ENCODE assay signal across 1 cellular context in the genomic region with DNA sequence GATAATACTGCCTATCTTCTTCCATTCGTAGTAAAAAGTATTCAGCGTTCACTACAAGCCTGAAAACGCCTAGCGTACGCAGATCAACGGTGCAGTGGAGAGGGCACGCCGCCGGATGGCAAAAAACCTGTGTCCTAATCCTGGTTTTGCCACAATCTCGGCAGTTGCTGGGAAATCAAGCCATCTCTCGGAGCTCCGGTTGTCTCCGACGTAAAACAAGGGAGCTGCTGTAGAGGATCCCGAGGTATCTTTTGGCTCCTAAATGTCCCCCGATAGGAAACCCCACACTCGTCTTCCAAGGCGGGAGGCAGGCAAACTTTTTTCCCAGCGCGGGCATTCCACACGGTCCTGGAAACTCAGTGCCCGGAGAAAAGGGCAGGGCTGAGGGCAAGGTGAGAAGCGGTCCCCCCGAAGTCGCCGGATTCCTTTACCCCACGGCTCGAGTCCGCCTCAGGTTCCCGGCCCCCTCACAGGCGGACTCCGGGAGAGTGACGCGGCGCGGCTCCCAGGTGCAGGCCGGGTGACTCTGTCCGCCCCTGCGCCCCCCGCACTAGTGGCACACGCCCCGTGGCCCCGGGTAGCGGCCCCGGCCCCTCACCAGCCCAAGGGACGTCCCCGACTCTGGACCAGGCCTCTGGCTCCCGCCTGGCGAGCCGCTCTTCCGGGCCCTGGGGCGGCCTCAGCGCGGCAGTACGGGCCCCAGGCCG.
TF ChIP-seq lines count a peak whose summit lies in the region.

No MANE protein-coding gene starts in this region.

TF ChIP-seq in HepG2, 621 proteins besides CTCF, POLR2A, EP300 and RAD21 (continued from another document and continues in another):
- TF ChIP-seq IKZF4 (CRISPR knock-in tag; IDR thresholded peaks at IDR 0.05; ENCODE audit: borderline replicate concordance, low read depth, not compliant biosample characterization): no peak
- TF ChIP-seq, protein P1, sequence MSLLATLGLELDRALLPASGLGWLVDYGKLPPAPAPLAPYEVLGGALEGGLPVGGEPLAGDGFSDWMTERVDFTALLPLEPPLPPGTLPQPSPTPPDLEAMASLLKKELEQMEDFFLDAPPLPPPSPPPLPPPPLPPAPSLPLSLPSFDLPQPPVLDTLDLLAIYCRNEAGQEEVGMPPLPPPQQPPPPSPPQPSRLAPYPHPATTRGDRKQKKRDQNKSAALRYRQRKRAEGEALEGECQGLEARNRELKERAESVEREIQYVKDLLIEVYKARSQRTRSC (CRISPR knock-in tag; IDR thresholded peaks at IDR 0.05; ENCODE audit: low read depth): no peak
- 0 out of 2 replicates have a peak, but pooled peaks have one; percentile 26 for TF ChIP-seq ZNF431 (CRISPR knock-in tag; IDR thresholded peaks at IDR 0.05; ENCODE audit: borderline replicate concordance, low read depth)
- TF ChIP-seq GABPB1 (CRISPR knock-in tag; IDR thresholded peaks at IDR 0.05): no peak
- no peak for TF ChIP-seq PLRG1 (conservative IDR thresholded peaks at IDR 0.05)
- TF ChIP-seq ZNF710 (CRISPR knock-in tag; IDR thresholded peaks at IDR 0.05; ENCODE audit: borderline replicate concordance): no peak
- TF ChIP-seq MTA1 (CRISPR knock-in tag; IDR thresholded peaks at IDR 0.05; ENCODE audit: borderline replicate concordance): no peak
- TF ChIP-seq ZNF839 (CRISPR knock-in tag; IDR thresholded peaks at IDR 0.05; ENCODE audit: borderline replicate concordance): no peak
- TF ChIP-seq AFF4 (CRISPR knock-in tag; IDR thresholded peaks at IDR 0.05): no peak
- TF ChIP-seq HNF4G (IDR thresholded peaks at IDR 0.05; ENCODE audit: borderline replicate concordance, low read depth, low read length): no peak
- no peak for TF ChIP-seq HNF4G (CRISPR knock-in tag; IDR thresholded peaks at IDR 0.05; ENCODE audit: borderline replicate concordance, low read depth)
- no peak for TF ChIP-seq NFE2 (CRISPR knock-in tag; IDR thresholded peaks at IDR 0.05)
- TF ChIP-seq FOXA3 (CRISPR knock-in tag; IDR thresholded peaks at IDR 0.05): 0 out of 2 replicates have a peak, but pooled peaks have one; percentile 2
- no peak for TF ChIP-seq ZNF3 (CRISPR knock-in tag; IDR thresholded peaks at IDR 0.05)
- TF ChIP-seq SATB2 (CRISPR knock-in tag; IDR thresholded peaks at IDR 0.05): no peak
- no peak for TF ChIP-seq GPBP1L1 (CRISPR knock-in tag; IDR thresholded peaks at IDR 0.05)
- peak; percentile 79 for TF ChIP-seq HES4 (CRISPR knock-in tag; IDR thresholded peaks at IDR 0.05; ENCODE audit: borderline replicate concordance)
- TF ChIP-seq SPEN (CRISPR knock-in tag; IDR thresholded peaks at IDR 0.05; ENCODE audit: low read depth): no peak
- TF ChIP-seq SIN3A (IDR thresholded peaks at IDR 0.05; ENCODE audit: borderline replicate concordance, low read depth, low read length): no peak
- TF ChIP-seq ZMYM2 (CRISPR knock-in tag; IDR thresholded peaks at IDR 0.05): no peak
- no peak for TF ChIP-seq REL (CRISPR knock-in tag; conservative IDR thresholded peaks at IDR 0.05)
- no peak for TF ChIP-seq KAT2B (IDR thresholded peaks at IDR 0.05; ENCODE audit: borderline replicate concordance, low read depth, low read length)
- no peak for TF ChIP-seq ZNF772 (CRISPR knock-in tag; IDR thresholded peaks at IDR 0.05)
- TF ChIP-seq DMTF1 (CRISPR knock-in tag; IDR thresholded peaks at IDR 0.05): no peak
- no peak for TF ChIP-seq NFE2L2 (IDR thresholded peaks at IDR 0.05; ENCODE audit: low read length)
- TF ChIP-seq ARHGAP35 (CRISPR knock-in tag; IDR thresholded peaks at IDR 0.05; ENCODE audit: borderline replicate concordance): no peak
- TF ChIP-seq, protein P2, sequence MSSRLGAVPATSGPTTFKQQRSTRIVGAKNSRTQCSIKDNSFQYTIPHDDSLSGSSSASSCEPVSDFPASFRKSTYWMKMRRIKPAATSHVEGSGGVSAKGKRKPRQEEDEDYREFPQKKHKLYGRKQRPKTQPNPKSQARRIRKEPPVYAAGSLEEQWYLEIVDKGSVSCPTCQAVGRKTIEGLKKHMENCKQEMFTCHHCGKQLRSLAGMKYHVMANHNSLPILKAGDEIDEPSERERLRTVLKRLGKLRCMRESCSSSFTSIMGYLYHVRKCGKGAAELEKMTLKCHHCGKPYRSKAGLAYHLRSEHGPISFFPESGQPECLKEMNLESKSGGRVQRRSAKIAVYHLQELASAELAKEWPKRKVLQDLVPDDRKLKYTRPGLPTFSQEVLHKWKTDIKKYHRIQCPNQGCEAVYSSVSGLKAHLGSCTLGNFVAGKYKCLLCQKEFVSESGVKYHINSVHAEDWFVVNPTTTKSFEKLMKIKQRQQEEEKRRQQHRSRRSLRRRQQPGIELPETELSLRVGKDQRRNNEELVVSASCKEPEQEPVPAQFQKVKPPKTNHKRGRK (CRISPR knock-in tag; IDR thresholded peaks at IDR 0.05): no peak
- no peak for TF ChIP-seq KLF15 (CRISPR knock-in tag; IDR thresholded peaks at IDR 0.05; ENCODE audit: borderline replicate concordance)
- 0 out of 2 replicates have a peak, but pooled peaks have one; percentile 14 for TF ChIP-seq ZFP82 (CRISPR knock-in tag; IDR thresholded peaks at IDR 0.05; ENCODE audit: borderline replicate concordance)
- TF ChIP-seq CCAR2 (optimal IDR thresholded peaks at IDR 0.05; ENCODE audit: low read depth, low read length): no peak
- peak; percentile 7; the same call in 1 of the 2 replicates for TF ChIP-seq ARID2 (CRISPR knock-in tag; IDR thresholded peaks at IDR 0.05; ENCODE audit: borderline replicate concordance)
- no peak for TF ChIP-seq CENPBD1 (CRISPR knock-in tag; IDR thresholded peaks at IDR 0.05; ENCODE audit: borderline replicate concordance, low read depth)
- no peak for TF ChIP-seq FOXM1 (CRISPR knock-in tag; IDR thresholded peaks at IDR 0.05)
- peak; percentile 24; the same call in 1 of the 2 replicates for TF ChIP-seq SNAI1 (CRISPR knock-in tag; IDR thresholded peaks at IDR 0.05; ENCODE audit: borderline replicate concordance)
- no peak for TF ChIP-seq ZBTB21 (CRISPR knock-in tag; IDR thresholded peaks at IDR 0.05)
- TF ChIP-seq, protein P3, sequence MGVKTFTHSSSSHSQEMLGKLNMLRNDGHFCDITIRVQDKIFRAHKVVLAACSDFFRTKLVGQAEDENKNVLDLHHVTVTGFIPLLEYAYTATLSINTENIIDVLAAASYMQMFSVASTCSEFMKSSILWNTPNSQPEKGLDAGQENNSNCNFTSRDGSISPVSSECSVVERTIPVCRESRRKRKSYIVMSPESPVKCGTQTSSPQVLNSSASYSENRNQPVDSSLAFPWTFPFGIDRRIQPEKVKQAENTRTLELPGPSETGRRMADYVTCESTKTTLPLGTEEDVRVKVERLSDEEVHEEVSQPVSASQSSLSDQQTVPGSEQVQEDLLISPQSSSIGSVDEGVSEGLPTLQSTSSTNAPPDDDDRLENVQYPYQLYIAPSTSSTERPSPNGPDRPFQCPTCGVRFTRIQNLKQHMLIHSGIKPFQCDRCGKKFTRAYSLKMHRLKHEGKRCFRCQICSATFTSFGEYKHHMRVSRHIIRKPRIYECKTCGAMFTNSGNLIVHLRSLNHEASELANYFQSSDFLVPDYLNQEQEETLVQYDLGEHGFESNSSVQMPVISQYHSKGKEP (CRISPR knock-in tag; IDR thresholded peaks at IDR 0.05): no peak
- TF ChIP-seq, protein P4, sequence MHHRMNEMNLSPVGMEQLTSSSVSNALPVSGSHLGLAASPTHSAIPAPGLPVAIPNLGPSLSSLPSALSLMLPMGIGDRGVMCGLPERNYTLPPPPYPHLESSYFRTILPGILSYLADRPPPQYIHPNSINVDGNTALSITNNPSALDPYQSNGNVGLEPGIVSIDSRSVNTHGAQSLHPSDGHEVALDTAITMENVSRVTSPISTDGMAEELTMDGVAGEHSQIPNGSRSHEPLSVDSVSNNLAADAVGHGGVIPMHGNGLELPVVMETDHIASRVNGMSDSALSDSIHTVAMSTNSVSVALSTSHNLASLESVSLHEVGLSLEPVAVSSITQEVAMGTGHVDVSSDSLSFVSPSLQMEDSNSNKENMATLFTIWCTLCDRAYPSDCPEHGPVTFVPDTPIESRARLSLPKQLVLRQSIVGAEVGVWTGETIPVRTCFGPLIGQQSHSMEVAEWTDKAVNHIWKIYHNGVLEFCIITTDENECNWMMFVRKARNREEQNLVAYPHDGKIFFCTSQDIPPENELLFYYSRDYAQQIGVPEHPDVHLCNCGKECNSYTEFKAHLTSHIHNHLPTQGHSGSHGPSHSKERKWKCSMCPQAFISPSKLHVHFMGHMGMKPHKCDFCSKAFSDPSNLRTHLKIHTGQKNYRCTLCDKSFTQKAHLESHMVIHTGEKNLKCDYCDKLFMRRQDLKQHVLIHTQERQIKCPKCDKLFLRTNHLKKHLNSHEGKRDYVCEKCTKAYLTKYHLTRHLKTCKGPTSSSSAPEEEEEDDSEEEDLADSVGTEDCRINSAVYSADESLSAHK (CRISPR knock-in tag; IDR thresholded peaks at IDR 0.05; ENCODE audit: borderline replicate concordance): no peak
- no peak for TF ChIP-seq ZIK1 (CRISPR knock-in tag; IDR thresholded peaks at IDR 0.05; ENCODE audit: borderline replicate concordance, low read depth)
- TF ChIP-seq DNMT3B (CRISPR knock-in tag; conservative IDR thresholded peaks at IDR 0.05): no peak
- no peak for TF ChIP-seq NKX3-1 (CRISPR knock-in tag; IDR thresholded peaks at IDR 0.05)
- no peak for TF ChIP-seq ZBTB8A (CRISPR knock-in tag; IDR thresholded peaks at IDR 0.05; ENCODE audit: borderline replicate concordance, low read depth)
- TF ChIP-seq GABPA (IDR thresholded peaks at IDR 0.05; ENCODE audit: low read depth, low read length): no peak
- no peak for TF ChIP-seq GABPA (CRISPR knock-in tag; IDR thresholded peaks at IDR 0.05; ENCODE audit: low read depth)
- TF ChIP-seq ZNF713 (CRISPR knock-in tag; IDR thresholded peaks at IDR 0.05): no peak
